Comparison of ENCODE assay signal across 9 cellular contexts in the genomic region with DNA sequence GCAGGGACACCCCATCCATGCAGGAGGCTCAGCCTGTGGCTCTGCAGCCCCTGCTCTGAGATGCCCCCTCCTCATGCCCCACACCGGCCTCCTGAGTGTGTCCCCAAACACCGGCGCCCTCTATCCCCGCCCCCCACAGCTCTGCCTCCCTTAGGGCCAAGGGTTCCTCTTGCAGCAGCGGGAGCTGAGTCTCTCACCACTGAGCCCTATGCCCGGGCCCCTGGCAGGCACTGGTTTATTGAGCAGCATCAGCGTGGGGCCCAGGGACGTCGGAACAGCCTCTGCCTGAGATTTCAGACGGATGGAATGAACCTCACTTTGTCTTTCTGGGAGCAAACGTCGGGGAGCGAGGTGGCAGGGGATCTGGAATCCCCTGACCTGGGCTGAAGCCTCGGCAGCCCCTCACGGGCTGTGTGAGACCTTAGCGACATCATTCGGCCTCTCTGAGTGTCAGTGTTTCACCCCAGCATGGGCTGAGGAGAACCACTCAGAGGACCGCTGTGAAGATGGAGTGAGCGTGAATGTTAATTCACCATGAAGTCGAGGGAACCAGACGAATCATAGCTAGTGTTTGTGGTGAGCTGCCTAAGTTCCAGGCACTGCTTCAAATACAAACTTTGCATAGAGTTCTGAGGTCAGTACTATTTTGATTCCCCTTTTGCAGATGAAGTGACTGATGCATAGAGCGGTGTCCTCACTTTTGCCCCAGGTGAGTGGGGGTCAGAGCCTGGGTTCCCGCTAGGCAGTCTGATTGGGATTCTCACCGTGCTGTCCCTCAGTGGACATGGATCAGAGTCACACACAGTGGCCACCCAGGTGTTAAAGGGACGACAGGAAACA. TPM values are rescaled to one million over a fixed set of nuclear protein-coding genes. Genes with fewer than 3 reads are reported as not detected.
DNase-seq lines count a peak whose midpoint lies in the region; ATAC-seq and TF ChIP-seq lines count a peak whose summit lies in the region.
"Had no signal": no experiment of that assay in that cellular context is flagged by ENCODE, and none has a peak within 500 bp of the region (broad histone marks: within the 10 kb centered on the region; RNA-seq: fewer than 3 reads in every experiment).

No MANE protein-coding gene starts in this region.

- H3K4me1 Mint-ChIP-seq in activated CD8-positive, alpha-beta T cell treated with anti-CD3 and anti-CD28 coated beads for 36 hours (ENCODE audit: low read depth): peaks cover 23% of the 10 kb centered on the region
- H3K4me1 Mint-ChIP-seq in activated CD8-positive, alpha-beta T cell treated with anti-CD3 and anti-CD28 coated beads, Interleukin-2, amount 10 ng/mL, durations not matched to agents 7 days and 5 days (ENCODE audit: low read depth): peaks cover 19% of the 10 kb centered on the region
- H3K4me1 Mint-ChIP-seq in stimulated activated naive CD8-positive, alpha-beta T cell treated with anti-CD3 and anti-CD28 coated beads, Interleukin-15, amount 100 ng/mL, for 72 hours: peaks cover 33% of the 10 kb centered on the region

- no peaks in the 10 kb centered on the region for H3K36me3 ChIP-seq in Peyer's patch

- H3K27me3 ChIP-seq in Peyer's patch: peaks cover 0 to 10% of the 10 kb centered on the region in 2 donors

- no peak for DNase-seq in activated CD8-positive, alpha-beta T cell treated with anti-CD3 and anti-CD28 coated beads for 36 hours
- no peak for DNase-seq in activated CD8-positive, alpha-beta T cell treated with anti-CD3 and anti-CD28 coated beads, Interleukin-2, amount 10 ng/mL, durations not matched to agents 7 days and 5 days
- DNase-seq in Peyer's patch: peak in 2 of 3 donors; percentile 65 to 68
- no peak for DNase-seq in stimulated activated naive CD8-positive, alpha-beta T cell treated with anti-CD3 and anti-CD28 coated beads, Interleukin-15, amount 100 ng/mL, for 72 hours
- no peak for DNase-seq in DMS53 treated with DMSO at 0.1 percent for 48 hours (lab: John Stamatoyannopoulos, UW; ENCODE audit: unreplicated experiment)
- DNase-seq in dedifferentiated amniotic fluid mesenchymal stem cell (ENCODE audit: extremely low spot score): no peak
- DNase-seq in cortex of kidney (lab: John Stamatoyannopoulos, UW): no peak
- DNase-seq: nephron progenitor cell had no signal

- H3K27ac ChIP-seq in Peyer's patch: peak overlapping the region in 3 of 4 donors; percentile 5 to 84 (median 82)

- H3K9me3 Mint-ChIP-seq in activated CD8-positive, alpha-beta T cell treated with anti-CD3 and anti-CD28 coated beads for 36 hours: no peaks in the 10 kb centered on the region
- H3K9me3 Mint-ChIP-seq in activated CD8-positive, alpha-beta T cell treated with anti-CD3 and anti-CD28 coated beads, Interleukin-2, amount 10 ng/mL, durations not matched to agents 7 days and 5 days (ENCODE audit: insufficient read depth): no peaks in the 10 kb centered on the region
- no peaks in the 10 kb centered on the region for H3K9me3 Mint-ChIP-seq in stimulated activated naive CD8-positive, alpha-beta T cell treated with anti-CD3 and anti-CD28 coated beads, Interleukin-15, amount 100 ng/mL, for 72 hours
- H3K9me3 Mint-ChIP-seq: nephron progenitor cell had no signal

- CTCF ChIA-PET in activated CD8-positive, alpha-beta T cell treated with anti-CD3 and anti-CD28 coated beads for 36 hours (lab: Charles Lee): no interaction called here
- CTCF ChIA-PET in activated CD8-positive, alpha-beta T cell treated with anti-CD3 and anti-CD28 coated beads, Interleukin-2, amount 10 ng/mL, durations not matched to agents 7 days and 5 days (lab: Charles Lee): no interaction called here

- no peak overlapping the region for H3K4me3 Mint-ChIP-seq in activated CD8-positive, alpha-beta T cell treated with anti-CD3 and anti-CD28 coated beads for 36 hours
- no peak overlapping the region for H3K4me3 Mint-ChIP-seq in activated CD8-positive, alpha-beta T cell treated with anti-CD3 and anti-CD28 coated beads, Interleukin-2, amount 10 ng/mL, durations not matched to agents 7 days and 5 days
- peak overlapping the region in 1 of 2 donors; percentile 47 for H3K4me3 Mint-ChIP-seq in stimulated activated naive CD8-positive, alpha-beta T cell treated with anti-CD3 and anti-CD28 coated beads, Interleukin-15, amount 100 ng/mL, for 72 hours
- H3K4me3 Mint-ChIP-seq: nephron progenitor cell had no signal

- ATAC-seq in activated CD8-positive, alpha-beta T cell treated with anti-CD3 and anti-CD28 coated beads for 36 hours: peak; percentile 38
- ATAC-seq in activated CD8-positive, alpha-beta T cell treated with anti-CD3 and anti-CD28 coated beads, Interleukin-2, amount 10 ng/mL, durations not matched to agents 7 days and 5 days: no peak
- ATAC-seq in HG02763 (IDR thresholded peaks at IDR 0.05; ENCODE audit: unreplicated experiment): peak; percentile 41
- peak; percentile 36 for ATAC-seq in stimulated activated naive CD8-positive, alpha-beta T cell treated with anti-CD3 and anti-CD28 coated beads, Interleukin-15, amount 100 ng/mL, for 72 hours

- H3K36me3 Mint-ChIP-seq in activated CD8-positive, alpha-beta T cell treated with anti-CD3 and anti-CD28 coated beads for 36 hours (ENCODE audit: low read depth): no peaks in the 10 kb centered on the region
- no peaks in the 10 kb centered on the region for H3K36me3 Mint-ChIP-seq in activated CD8-positive, alpha-beta T cell treated with anti-CD3 and anti-CD28 coated beads, Interleukin-2, amount 10 ng/mL, durations not matched to agents 7 days and 5 days (ENCODE audit: low read depth)

- POLR2A ChIA-PET in activated CD8-positive, alpha-beta T cell treated with anti-CD3 and anti-CD28 coated beads for 36 hours (lab: Charles Lee): no interaction called here
- POLR2A ChIA-PET in activated CD8-positive, alpha-beta T cell treated with anti-CD3 and anti-CD28 coated beads, Interleukin-2, amount 10 ng/mL, durations not matched to agents 7 days and 5 days (lab: Charles Lee): no interaction called here

- TF ChIP-seq POLR2A in Peyer's patch (IDR thresholded peaks at IDR 0.05): no peak

- H3K9me3 ChIP-seq in Peyer's patch: no peaks in the 10 kb centered on the region

- peak overlapping the region in 1 of 4 donors; percentile 14 for H3K4me3 ChIP-seq in Peyer's patch

- peaks cover 0 to 34% (median 11%) of the 10 kb centered on the region in 4 donors for H3K4me1 ChIP-seq in Peyer's patch

- H3K27ac Mint-ChIP-seq in activated CD8-positive, alpha-beta T cell treated with anti-CD3 and anti-CD28 coated beads for 36 hours: no peak overlapping the region
- no peak overlapping the region for H3K27ac Mint-ChIP-seq in activated CD8-positive, alpha-beta T cell treated with anti-CD3 and anti-CD28 coated beads, Interleukin-2, amount 10 ng/mL, durations not matched to agents 7 days and 5 days
- no peak overlapping the region for H3K27ac Mint-ChIP-seq in stimulated activated naive CD8-positive, alpha-beta T cell treated with anti-CD3 and anti-CD28 coated beads, Interleukin-15, amount 100 ng/mL, for 72 hours
- H3K27ac Mint-ChIP-seq: nephron progenitor cell had no signal

- no peak for TF ChIP-seq CTCF in activated CD8-positive, alpha-beta T cell treated with anti-CD3 and anti-CD28 coated beads for 36 hours (IDR thresholded peaks at IDR 0.05)
- no peak for TF ChIP-seq CTCF in Peyer's patch (IDR thresholded peaks at IDR 0.05)

- peaks cover 41% of the 10 kb centered on the region for H3K27me3 Mint-ChIP-seq in activated CD8-positive, alpha-beta T cell treated with anti-CD3 and anti-CD28 coated beads for 36 hours
- H3K27me3 Mint-ChIP-seq in activated CD8-positive, alpha-beta T cell treated with anti-CD3 and anti-CD28 coated beads, Interleukin-2, amount 10 ng/mL, durations not matched to agents 7 days and 5 days (ENCODE audit: low read depth): peaks cover 38% of the 10 kb centered on the region
- H3K27me3 Mint-ChIP-seq in stimulated activated naive CD8-positive, alpha-beta T cell treated with anti-CD3 and anti-CD28 coated beads, Interleukin-15, amount 100 ng/mL, for 72 hours: peaks cover 55% of the 10 kb centered on the region

- intact Hi-C loops in activated CD8-positive, alpha-beta T cell treated with anti-CD3 and anti-CD28 coated beads for 36 hours (cut with micrococcal nuclease): no loop called here

RNA-seq across cellular contexts. Expression of gene C16orf74, which starts 5.3 kb away (rescaled TPM):
- total RNA-seq in activated CD8-positive, alpha-beta T cell treated with anti-CD3 and anti-CD28 coated beads for 36 hours: 1 to 10 TPM; 1.1 to 1.4 TPM
- under 1 TPM; 0.21 TPM for total RNA-seq in activated CD8-positive, alpha-beta T cell treated with anti-CD3 and anti-CD28 coated beads, Interleukin-2, amount 10 ng/mL, durations not matched to agents 7 days and 5 days
- 1 to 10 TPM in 2 of 4 donors, not detected in 2; 2.5 to 6.6 TPM for total RNA-seq in Peyer's patch

RNA-seq across cellular contexts. Expression of gene EMC8, which starts 43.2 kb away (rescaled TPM):
- total RNA-seq in activated CD8-positive, alpha-beta T cell treated with anti-CD3 and anti-CD28 coated beads for 36 hours: 10 to 100 TPM; 32.4 to 38.6 TPM
- total RNA-seq in activated CD8-positive, alpha-beta T cell treated with anti-CD3 and anti-CD28 coated beads, Interleukin-2, amount 10 ng/mL, durations not matched to agents 7 days and 5 days: 10 to 100 TPM; 33.3 to 43.0 TPM
- total RNA-seq in Peyer's patch: 10 to 100 TPM; 37.2 to 38.9 (median 38.5) TPM

RNA-seq across cellular contexts. Expression of gene COX4I1, which starts 43.3 kb away (rescaled TPM):
- total RNA-seq in activated CD8-positive, alpha-beta T cell treated with anti-CD3 and anti-CD28 coated beads for 36 hours: 100 to 1,000 TPM; 515 to 543 TPM
- total RNA-seq in activated CD8-positive, alpha-beta T cell treated with anti-CD3 and anti-CD28 coated beads, Interleukin-2, amount 10 ng/mL, durations not matched to agents 7 days and 5 days: 100 to 1,000 TPM; 505 to 520 TPM
- 100 to 1,000 TPM; 377 to 758 (median 713) TPM for total RNA-seq in Peyer's patch

Comparison
In these comparisons a context has a peak if more than half of its experiments do, and no peak if none do; other contexts are left out.
1. DNase-seq: peak in Peyer's patch (2 of 3); none in activated CD8-positive, alpha-beta T cell treated with anti-CD3 and anti-CD28 coated beads for 36 hours (single experiment), activated CD8-positive, alpha-beta T cell treated with anti-CD3 and anti-CD28 coated beads, Interleukin-2, amount 10 ng/mL, durations not matched to agents 7 days and 5 days (single experiment), stimulated activated naive CD8-positive, alpha-beta T cell treated with anti-CD3 and anti-CD28 coated beads, Interleukin-15, amount 100 ng/mL, for 72 hours (0 of 2), DMS53 treated with DMSO at 0.1 percent for 48 hours (single experiment), dedifferentiated amniotic fluid mesenchymal stem cell (single experiment) and cortex of kidney (single experiment).